ENCODE assay signal across 16 cellular contexts in the genomic region with DNA sequence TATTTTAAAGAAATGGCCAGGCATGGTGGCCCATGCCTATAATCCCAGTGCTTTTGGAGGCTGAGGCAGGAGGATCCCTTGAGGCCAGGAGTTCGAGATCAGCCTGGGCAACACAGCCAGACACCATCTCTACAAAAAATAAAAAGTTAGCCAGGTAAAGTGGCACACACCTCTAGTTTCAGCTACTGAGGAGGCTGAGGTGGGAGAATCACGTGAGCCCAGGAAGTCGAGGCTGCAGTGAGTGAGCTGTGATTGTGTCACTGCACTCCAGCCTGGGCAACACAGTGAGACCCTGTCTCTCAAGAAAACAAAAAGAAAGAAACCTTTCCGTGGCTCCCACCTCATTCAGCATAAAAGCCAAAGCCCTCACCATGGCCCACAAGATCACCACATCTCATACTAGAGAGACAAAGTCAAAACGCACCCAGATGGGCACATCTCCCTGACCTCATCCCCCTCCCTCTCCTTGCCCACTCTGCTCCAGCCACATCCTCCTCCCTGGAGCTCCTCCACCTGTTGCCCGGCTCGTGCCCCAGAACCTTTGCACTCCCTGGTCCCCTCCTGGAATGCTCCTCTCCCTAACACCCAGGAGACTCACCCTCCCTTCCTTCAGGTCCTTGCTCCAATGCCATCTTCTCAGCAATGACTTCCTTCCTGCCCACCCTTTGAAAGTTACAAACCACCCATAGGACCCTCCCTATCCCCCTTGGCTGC. TPM values are rescaled to one million over a fixed set of nuclear protein-coding genes. Genes with fewer than 3 reads are reported as not detected.
DNase-seq lines count a peak whose midpoint lies in the region; TF ChIP-seq lines count a peak whose summit lies in the region.
"Had no signal": no experiment of that assay in that cellular context is flagged by ENCODE, and none has a peak within 500 bp of the region (broad histone marks: within the 10 kb centered on the region; RNA-seq: fewer than 3 reads in every experiment).

No MANE protein-coding gene starts in this region.

- no peak for TF ChIP-seq CTCF in DOHH2 (IDR thresholded peaks at IDR 0.05; ENCODE audit: low read depth, low read length, poor library complexity, severe bottlenecking)
- no peak for TF ChIP-seq CTCF in hepatocyte (IDR thresholded peaks at IDR 0.05; ENCODE audit: poor library complexity)

- H3K4me2 ChIP-seq in DOHH2 (ENCODE audit: low read length) (peak overlapping the region; percentile 77), hepatocyte (no peak overlapping the region)

- peak; percentile 23 for DNase-seq in Jurkat, Clone E6-1 (ENCODE audit: low read depth, low spot score)
- DNase-seq in pons (ENCODE audit: low spot score) (no peak), hepatocyte (ENCODE audit: low spot score) (no peak), NCI-H146 (lab: John Stamatoyannopoulos, UW) (no peak)
- DNase-seq: activated CD4-positive, alpha-beta T cell treated with anti-CD3 and anti-CD28 coated beads, Interleukin-2, amount 50 U/mL, for 48 hours; activated naive CD4-positive, alpha-beta T cell treated with anti-CD3 and anti-CD28 coated beads, Interleukin-2, amount 50 U/mL, for 16 hours; activated T-cell treated with anti-CD3 and anti-CD28 coated beads for 4 hours; kidney glomerular epithelial cell; NCI-H2029; NCI-H446 treated with DMSO at 0.1 percent for 48 hours; stimulated activated naive CD4-positive, alpha-beta T cell treated with Interleukin-2 at 50 U/mL for 16 hours; SW 1271 had no signal

- peak overlapping the region; percentile 63 for H3K4me3 ChIP-seq in DOHH2 (ENCODE audit: low read length)
- no peak overlapping the region for H3K4me3 ChIP-seq in Jurkat, Clone E6-1 (ENCODE audit: low read length)
- H3K4me3 ChIP-seq in subcutaneous abdominal adipose tissue (ENCODE audit: low read depth in 1 of 5, low read length in 5 of 5) = peak overlapping the region; percentile 8 to 43 (median 36)
- no peak overlapping the region for H3K4me3 ChIP-seq in hepatocyte

- no peaks in the 10 kb centered on the region for H3K27me3 ChIP-seq in DOHH2 (ENCODE audit: control insufficient read depth, low read length)
- H3K27me3 ChIP-seq in layer of hippocampus (ENCODE audit: control insufficient read depth, insufficient read depth, low read length) = no peaks in the 10 kb centered on the region
- H3K27me3 ChIP-seq in subcutaneous abdominal adipose tissue (ENCODE audit: control insufficient read depth in 5 of 5, insufficient read depth in 4 of 5, low read length in 5 of 5) = no peaks in the 10 kb centered on the region
- no peaks in the 10 kb centered on the region for H3K27me3 ChIP-seq in hepatocyte

- peaks cover 2% of the 10 kb centered on the region for H3K36me3 ChIP-seq in DOHH2 (ENCODE audit: control insufficient read depth, low read length)
- no peaks in the 10 kb centered on the region for H3K36me3 ChIP-seq in subcutaneous abdominal adipose tissue (ENCODE audit: control insufficient read depth in 5 of 5, insufficient read depth in 5 of 5, low read length in 5 of 5)
- H3K36me3 ChIP-seq in hepatocyte (replicated peaks; ENCODE audit: insufficient read depth, low read depth) = no peaks in the 10 kb centered on the region

- H4K20me1 ChIP-seq in DOHH2 (ENCODE audit: control insufficient read depth, insufficient read depth, low read depth, low read length) (no peaks in the 10 kb centered on the region), hepatocyte (ENCODE audit: insufficient read depth, poor library complexity, severe bottlenecking) (no peaks in the 10 kb centered on the region)

- H2AFZ ChIP-seq in hepatocyte = no peak overlapping the region

- 95% methylated on average over 7 of the region's 7 CpGs for WGBS in hepatocyte (ENCODE audit: low lambda C conversion rate, missing lambda C conversion rate)

- H3K27ac ChIP-seq in DOHH2 (ENCODE audit: low read depth, low read length) (peak overlapping the region; percentile 33; the same call in 1 of the 2 replicates), layer of hippocampus (ENCODE audit: low read depth, low read length) (peak overlapping the region; percentile 42), subcutaneous abdominal adipose tissue (ENCODE audit: low read depth, low read length) (peak overlapping the region; percentile 65), hepatocyte (no peak overlapping the region)
- H3K27ac ChIP-seq: RWPE1 had no signal

- H3K9me2 ChIP-seq in DOHH2 (replicated peaks; ENCODE audit: control insufficient read depth, low read length) (no peaks in the 10 kb centered on the region), hepatocyte (replicated peaks; ENCODE audit: insufficient read depth) (no peaks in the 10 kb centered on the region)

- no peaks in the 10 kb centered on the region for H3K9me3 ChIP-seq in DOHH2 (ENCODE audit: control insufficient read depth, insufficient read depth, low read length)
- H3K9me3 ChIP-seq in subcutaneous abdominal adipose tissue (ENCODE audit: control insufficient read depth in 5 of 5, low read length in 5 of 5) = no peaks in the 10 kb centered on the region
- H3K9me3 ChIP-seq in hepatocyte (ENCODE audit: low read depth) = no peaks in the 10 kb centered on the region

- peaks cover 3% of the 10 kb centered on the region for H3K79me2 ChIP-seq in DOHH2 (ENCODE audit: control insufficient read depth, low read length)
- no peaks in the 10 kb centered on the region for H3K79me2 ChIP-seq in hepatocyte

- peaks cover 15% of the 10 kb centered on the region for H3F3A ChIP-seq in DOHH2 (ENCODE audit: control insufficient read depth, insufficient read depth)

- peak overlapping the region in 1 of 5 donors; percentile 64 for H3K9ac ChIP-seq in subcutaneous abdominal adipose tissue (ENCODE audit: low read length in 5 of 5)

- H3K4me1 ChIP-seq in DOHH2 (ENCODE audit: control insufficient read depth, low read length) (peaks cover 65% of the 10 kb centered on the region), subcutaneous abdominal adipose tissue (ENCODE audit: control insufficient read depth in 5 of 5, insufficient read depth in 5 of 5, low read length in 5 of 5) (peaks cover 2 to 47% (median 23%) of the 10 kb centered on the region in 5 donors), hepatocyte (ENCODE audit: insufficient read depth) (peaks cover 4% of the 10 kb centered on the region)

RNA-seq across cellular contexts. Expression of a gene that starts 4.7 kb away (rescaled TPM):
- polyA plus RNA-seq in Jurkat, Clone E6-1 (2012; ENCODE audit: insufficient read depth, insufficient read length) = 33.0 TPM
- 50.4 and 51.5 TPM in 2 replicates for total RNA-seq in hepatocyte
- 68.1 and 90.0 TPM in 2 replicates for polyA plus RNA-seq in hepatocyte

RNA-seq across cellular contexts. Expression of a gene that starts 46.0 kb away (rescaled TPM):
- 1,177 TPM for polyA plus RNA-seq in Jurkat, Clone E6-1 (2012; ENCODE audit: insufficient read depth, insufficient read length)
- total RNA-seq in hepatocyte = 1,410 and 1,439 TPM in 2 replicates
- polyA plus RNA-seq in hepatocyte = 1,142 and 1,267 TPM in 2 replicates

Comparison
In these comparisons a context has a peak if more than half of its experiments do, and no peak if none do; other contexts are left out.
1. H3K4me3 ChIP-seq: peak in DOHH2 (single experiment) and subcutaneous abdominal adipose tissue (5 of 5); none in Jurkat, Clone E6-1 (single experiment) and hepatocyte (single experiment).